ENCODE assay signal across 8 cellular contexts in genomic region chr1:111199881-111200801, GRCh38. TPM values are rescaled to one million over a fixed set of nuclear protein-coding genes. Genes with fewer than 3 reads are reported as not detected.
DNase-seq lines count a peak whose midpoint lies in the region; ATAC-seq and TF ChIP-seq lines count a peak whose summit lies in the region.

Gene DENND2D (minus strand): TSS chr1:111200646. CDS start chr1:111200459, 187 bp downstream.

- no peaks in the 10 kb centered on the region for H3K36me3 ChIP-seq in body of pancreas (replicated peaks in 1 of 2; ENCODE audit: insufficient read depth in 1 of 2, low read depth in 2 of 2)

- DNase-seq in CD1c-positive myeloid dendritic cell (ENCODE audit: extremely low spot score), result peak; percentile 93
- DNase-seq in T follicular helper cell (ENCODE audit: low read depth), result peak; percentile 31
- peak; percentile 78 to 88 (median 86) for DNase-seq in body of pancreas
- DNase-seq in myocyte (ENCODE audit: low read depth), result peak; percentile 45
- peak in 26 of 49 donors; percentile 14 to 69 (median 32) for DNase-seq in substantia nigra (lab: John Stamatoyannopoulos, UW)
- DNase-seq in HFFc6, result no peak

- TF ChIP-seq CTCF in body of pancreas (IDR thresholded peaks at IDR 0.05) (no peak), HFFc6 (IDR thresholded peaks at IDR 0.05) (no peak)

- H3K4me1 ChIP-seq in body of pancreas, result peaks cover 63% of the 10 kb centered on the region

- H3K27ac Mint-ChIP-seq in HFFc6, result no peak within 1 kb of the TSS

- no peak within 1 kb of the TSS for H3K4me3 Mint-ChIP-seq in HFFc6

- peak; percentile 43 for ATAC-seq in body of pancreas
- no peak for ATAC-seq in GM19467 (IDR thresholded peaks at IDR 0.05; ENCODE audit: unreplicated experiment)
- ATAC-seq in HG02798 (IDR thresholded peaks at IDR 0.05; ENCODE audit: poor library complexity, unreplicated experiment), result no peak

- intact Hi-C loops in body of pancreas (cut with DNase I), result no loop called here

- 56 to 70% methylated on average over 8 to 17 of the region's 17 CpGs for WGBS in body of pancreas, 2 donors

- peak within 1 kb of the TSS; percentile 45 to 96 (median 78) for H3K27ac ChIP-seq in body of pancreas
- peak within 1 kb of the TSS; percentile 21 for H3K27ac ChIP-seq in substantia nigra (ENCODE audit: low read depth, low read length, poor library complexity, severe bottlenecking)

- TF ChIP-seq POLR2A in body of pancreas (IDR thresholded peaks at IDR 0.05), result peak in 1 of 3 donors; percentile 59

- peaks cover 7% of the 10 kb centered on the region for H3K4me1 Mint-ChIP-seq in HFFc6 (ENCODE audit: low read depth)

- no peaks in the 10 kb centered on the region for H3K9me3 ChIP-seq in body of pancreas

- no peaks in the 10 kb centered on the region for H3K36me3 Mint-ChIP-seq in HFFc6 (ENCODE audit: low read depth)

- no peak within 1 kb of the TSS for H3K4me3 ChIP-seq in body of pancreas

- H3K27me3 ChIP-seq in body of pancreas, result no peaks in the 10 kb centered on the region

- peaks cover 5% of the 10 kb centered on the region for H3K27me3 Mint-ChIP-seq in HFFc6 (ENCODE audit: insufficient read depth)

- no peaks in the 10 kb centered on the region for H3K9me3 Mint-ChIP-seq in HFFc6

RNA-seq across cellular contexts. Expression of gene DENND2D, which starts in this region (rescaled TPM):
- total RNA-seq in body of pancreas, result 10 to 100 TPM; 16.1 to 35.3 TPM
- 0.57 and 1.0 TPM in 2 replicates for total RNA-seq in myocyte
- 0.08 TPM for polyA plus RNA-seq in myocyte (2012)
- 1 to 10 TPM in 5 of 6 experiments, under 1 TPM in 1; 0.92 to 4.0 (median 3.7) TPM for total RNA-seq in HFFc6 (2021; fragmentation: NEBNext Ultra II Directional; extraction: Animal tissue kit (Norgen Biotek cat#: 25700))
